Comparison of ENCODE assay signal across 15 cellular contexts in genomic region chr6:71855406-71855805, GRCh38.
DNase-seq lines count a peak whose midpoint lies in the region; ATAC-seq and TF ChIP-seq lines count a peak whose summit lies in the region.
"Had no signal": no experiment of that assay in that cellular context is flagged by ENCODE, and none has a peak within 500 bp of the region (broad histone marks: within the 10 kb centered on the region; RNA-seq: fewer than 3 reads in every experiment).

No MANE protein-coding gene starts in this region.

- no peaks in the 10 kb centered on the region for H4K20me1 ChIP-seq in MM.1S (ENCODE audit: insufficient read depth, low read length)

- H3K36me3 ChIP-seq in MM.1S (replicated peaks; ENCODE audit: insufficient read depth, low read length) = no peaks in the 10 kb centered on the region
- H3K36me3 ChIP-seq: cardiac muscle cell had no signal

- no peaks in the 10 kb centered on the region for H3K9me3 ChIP-seq in MM.1S (replicated peaks; ENCODE audit: insufficient read depth, low read length)

- H3K4me3 ChIP-seq in AG10803 (ENCODE audit: low read length) = no peak overlapping the region
- no peak overlapping the region for H3K4me3 ChIP-seq in GM12865 (ENCODE audit: low read depth, low read length)
- H3K4me3 ChIP-seq in MM.1S (ENCODE audit: low read length) = no peak overlapping the region
- H3K4me3 ChIP-seq: cardiac muscle cell had no signal

- no peaks in the 10 kb centered on the region for H3K9me2 ChIP-seq in MM.1S (replicated peaks; ENCODE audit: insufficient read depth, low read length)

- no peaks in the 10 kb centered on the region for H3K4me1 ChIP-seq in MM.1S (ENCODE audit: low read length)

- H2AFZ ChIP-seq in MM.1S (ENCODE audit: low read length) = 0 out of 2 replicates have a peak overlapping the region, but pooled peaks have one; percentile 14

- no peak overlapping the region for H3K4me2 ChIP-seq in MM.1S (ENCODE audit: low read depth, low read length)

- H3F3A ChIP-seq in MM.1S (ENCODE audit: insufficient read depth, low read length) = no peaks in the 10 kb centered on the region

- H3K79me2 ChIP-seq in MM.1S (ENCODE audit: low read length) = no peaks in the 10 kb centered on the region

- H3K9ac ChIP-seq in MM.1S (ENCODE audit: low read length) = no peak overlapping the region

- no peak; the same call in 1 of the 2 replicates for TF ChIP-seq CTCF in AG10803 (conservative IDR thresholded peaks at IDR 0.05; ENCODE audit: low read length)
- TF ChIP-seq CTCF in GM12865 (IDR thresholded peaks at IDR 0.05; ENCODE audit: insufficient read depth, low read depth, low read length, missing control alignments) = no peak
- peak; percentile 26 for TF ChIP-seq CTCF in MM.1S (IDR thresholded peaks at IDR 0.05; ENCODE audit: low read length)
- peak; percentile 35 for TF ChIP-seq CTCF in VCaP (conservative IDR thresholded peaks at IDR 0.05)

- no peaks in the 10 kb centered on the region for H3K27me3 ChIP-seq in MM.1S (replicated peaks; ENCODE audit: insufficient read depth, low read length)
- H3K27me3 ChIP-seq: cardiac muscle cell had no signal

- DNase-seq in AG10803 (ENCODE audit: low read depth) (peak; percentile 9), GM12865 (ENCODE audit: low read depth) (peak; percentile 48), MM.1S (peak; percentile 16), hypothalamus (lab: John Stamatoyannopoulos, UW) (no peak), substantia nigra (lab: John Stamatoyannopoulos, UW) (no peak)
- DNase-seq in activated naive CD4-positive, alpha-beta T cell (lab: John Stamatoyannopoulos, UW) = no peak
- DNase-seq: activated CD4-positive, alpha-beta T cell treated with anti-CD3 and anti-CD28 coated beads, Interleukin-2, amount 50 U/mL, for 48 hours; activated effector memory CD4-positive, alpha-beta T cell treated with anti-CD3 and anti-CD28 coated beads, Interleukin-2, amount 50 U/mL, for 16 hours; hippocampal formation; stimulated activated CD4-positive, alpha-beta T cell treated with anti-CD3 and anti-CD28 coated beads, Interleukin-2, amount 100 ng/mL, for 24 hours; stimulated activated naive CD4-positive, alpha-beta T cell treated with Interleukin-2 at 50 U/mL for 16 hours had no signal

- no peak for ATAC-seq in GM21529 (IDR thresholded peaks at IDR 0.05; ENCODE audit: unreplicated experiment)
- ATAC-seq: HCT116 had no signal

- H3K27ac ChIP-seq in MM.1S (ENCODE audit: low read length) (no peak overlapping the region), VCaP (no peak overlapping the region), substantia nigra (ENCODE audit: low read depth, low read length, poor library complexity, severe bottlenecking) (no peak overlapping the region)
- H3K27ac ChIP-seq: cardiac muscle cell had no signal

Comparison
In these comparisons a context has a peak if more than half of its experiments do, and no peak if none do; other contexts are left out.
1. DNase-seq: peak in AG10803 (single experiment), GM12865 (single experiment) and MM.1S (single experiment); none in hypothalamus (0 of 51), substantia nigra (0 of 49) and activated naive CD4-positive, alpha-beta T cell (0 of 4).
2. CTCF ChIP-seq: peak in MM.1S (single experiment) and VCaP (single experiment); none in AG10803 (single experiment) and GM12865 (single experiment).